Comparison of ENCODE assay signal across 8 cellular contexts in the genomic region with DNA sequence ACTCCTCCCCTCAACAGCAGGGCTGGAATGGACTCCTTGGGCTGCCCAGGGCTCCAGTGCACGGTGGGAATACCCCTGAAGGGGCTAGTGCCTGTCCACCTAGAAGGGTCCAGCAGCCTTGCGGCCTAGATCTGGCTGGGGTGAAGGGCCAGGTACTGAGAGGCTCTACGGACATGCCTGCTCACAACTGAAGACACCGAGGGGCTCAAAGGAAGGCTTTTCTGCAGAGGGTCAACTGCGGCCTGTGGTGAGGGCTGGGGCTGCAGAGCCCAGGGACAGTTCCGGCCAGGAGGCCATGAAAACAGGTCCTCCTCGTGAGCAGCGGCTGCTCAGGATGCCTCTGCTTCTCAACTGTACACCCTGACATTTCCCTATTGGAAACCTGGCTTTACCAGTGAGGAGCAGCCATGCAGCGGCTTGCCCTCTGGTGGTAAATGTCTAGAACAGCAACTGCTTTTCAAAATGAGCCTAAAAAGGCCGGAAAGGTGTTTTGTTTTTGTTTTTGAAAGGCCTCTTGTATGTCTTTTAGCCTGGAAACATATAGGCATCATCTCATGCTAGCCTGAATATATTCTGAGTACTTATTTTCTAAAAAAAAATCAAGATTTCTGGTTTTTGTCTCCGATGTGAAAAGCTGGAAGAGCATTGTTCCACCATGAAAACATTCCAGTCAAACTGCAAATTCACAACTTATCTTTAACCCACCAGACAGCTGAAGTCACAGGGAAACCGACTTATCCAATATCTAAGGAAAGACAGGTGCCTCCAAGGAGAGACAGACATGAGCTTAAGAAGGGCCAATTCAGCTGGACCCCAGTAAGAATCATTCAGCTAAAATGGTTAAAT.
DNase-seq lines count a peak whose midpoint lies in the region; ATAC-seq and TF ChIP-seq lines count a peak whose summit lies in the region.

No MANE protein-coding gene starts in this region.

- H3K27ac ChIP-seq in SU-DHL-6 (ENCODE audit: low read depth, low read length) (no peak overlapping the region), right lobe of liver (no peak overlapping the region)

- H3K9me3 ChIP-seq in SU-DHL-6 (ENCODE audit: insufficient read depth, low read length) (peaks cover 13% of the 10 kb centered on the region; the same call in 1 of the 2 replicates), right lobe of liver (no peaks in the 10 kb centered on the region)

- no peaks in the 10 kb centered on the region for H3F3A ChIP-seq in SU-DHL-6 (ENCODE audit: insufficient read depth)

- no peak overlapping the region for H2AFZ ChIP-seq in SU-DHL-6 (ENCODE audit: low read depth, low read length, severe bottlenecking)

- H4K20me1 ChIP-seq in SU-DHL-6 (ENCODE audit: low read depth, low read length) = no peaks in the 10 kb centered on the region

- peak; percentile 57 to 67 (median 60) for ATAC-seq in right lobe of liver
- ATAC-seq in GM21390 (IDR thresholded peaks at IDR 0.05; ENCODE audit: unreplicated experiment) = no peak

- peaks cover 0 to 19% (median 8%) of the 10 kb centered on the region in 4 donors for H3K4me1 ChIP-seq in right lobe of liver

- H3K79me2 ChIP-seq in SU-DHL-6 (ENCODE audit: insufficient read depth, low read length) = no peaks in the 10 kb centered on the region

- TF ChIP-seq CTCF in SU-DHL-6 (IDR thresholded peaks at IDR 0.05; ENCODE audit: insufficient read depth, low read length, poor library complexity, severe bottlenecking) (peak; percentile 69), right lobe of liver (IDR thresholded peaks at IDR 0.05) (peak; percentile 85 to 92 (median 90))

- H3K9me2 ChIP-seq in SU-DHL-6 (replicated peaks; ENCODE audit: insufficient read depth, low read length) = no peaks in the 10 kb centered on the region

- H3K9ac ChIP-seq in SU-DHL-6 (ENCODE audit: low read length) = no peak overlapping the region

- WGBS in right lobe of liver (ENCODE audit: insufficient coverage, low coverage, low lambda C conversion rate, missing lambda C conversion rate) = 20% methylated on average over 5 of the region's 12 CpGs

- DNase-seq in NCI-H2081 (lab: John Stamatoyannopoulos, UW) = peak; percentile 61 to 75
- no peak for DNase-seq in NCI-H2081 treated with DMSO at 0.1 percent for 48 hours (lab: John Stamatoyannopoulos, UW)
- peak; percentile 21 for DNase-seq in HT1080 (ENCODE audit: low read depth)
- peak; percentile 71 for DNase-seq in dedifferentiated amniotic fluid mesenchymal stem cell (ENCODE audit: extremely low spot score)
- no peak for DNase-seq in right lobe of liver
- DNase-seq in ureter (ENCODE audit: low spot score) = peak; percentile 59

- peaks cover 7% of the 10 kb centered on the region; the same call in 1 of the 2 replicates for H3K36me3 ChIP-seq in SU-DHL-6 (ENCODE audit: low read length)
- no peaks in the 10 kb centered on the region for H3K36me3 ChIP-seq in right lobe of liver

- H3K4me3 ChIP-seq in SU-DHL-6 (ENCODE audit: insufficient read depth, low read length, poor library complexity, severe bottlenecking) = no peak overlapping the region
- H3K4me3 ChIP-seq in right lobe of liver = no peak overlapping the region

- H3K27me3 ChIP-seq in SU-DHL-6 (ENCODE audit: low read length) (no peaks in the 10 kb centered on the region), right lobe of liver (no peaks in the 10 kb centered on the region)

- H3K4me2 ChIP-seq in SU-DHL-6 (ENCODE audit: low read depth, low read length, poor library complexity, severe bottlenecking) = no peak overlapping the region

- TF ChIP-seq POLR2A in right lobe of liver (IDR thresholded peaks at IDR 0.05) = no peak

- intact Hi-C loops in right lobe of liver (cut with DNase I) = loop anchor here (5.0 to 10.0 kb wide), 2 partner anchors 285 to 288 kb away; no protein-coding TSS in a partner anchor

Comparison
In these comparisons a context has a peak if more than half of its experiments do, and no peak if none do; other contexts are left out.
1. DNase-seq: peak in NCI-H2081 (2 of 2), HT1080 (single experiment), dedifferentiated amniotic fluid mesenchymal stem cell (single experiment) and ureter (single experiment); none in NCI-H2081 treated with DMSO at 0.1 percent for 48 hours (single experiment) and right lobe of liver (0 of 3).